ENCODE assay signal across 1 cellular context in genomic region chr6:158014505-158015187, GRCh38.
TF ChIP-seq lines count a peak whose summit lies in the region.

No MANE protein-coding gene starts in this region.

TF ChIP-seq in HepG2, 621 proteins besides CTCF, POLR2A, EP300 and RAD21 (continued from another document):
- TF ChIP-seq ZBTB49 (CRISPR knock-in tag; IDR thresholded peaks at IDR 0.05; ENCODE audit: borderline replicate concordance) (no peak), THAP8 (CRISPR knock-in tag; IDR thresholded peaks at IDR 0.05; ENCODE audit: borderline replicate concordance) (no peak), KMT2B (CRISPR knock-in tag; IDR thresholded peaks at IDR 0.05) (0 out of 2 replicates have a peak, but pooled peaks have one; percentile 25), THYN1 (CRISPR knock-in tag; IDR thresholded peaks at IDR 0.05; ENCODE audit: borderline replicate concordance, low read depth) (no peak), JUND (CRISPR knock-in tag; IDR thresholded peaks at IDR 0.05) (0 out of 2 replicates have a peak, but pooled peaks have one; percentile 3), ZNF335 (CRISPR knock-in tag; IDR thresholded peaks at IDR 0.05) (no peak), TEF (CRISPR knock-in tag; IDR thresholded peaks at IDR 0.05) (no peak), RFX1 (IDR thresholded peaks at IDR 0.05) (no peak), SP140L (CRISPR knock-in tag; IDR thresholded peaks at IDR 0.05; ENCODE audit: borderline replicate concordance) (no peak), CBX5 (CRISPR knock-in tag; IDR thresholded peaks at IDR 0.05; ENCODE audit: borderline replicate concordance) (no peak), GRHL1 (CRISPR knock-in tag; conservative IDR thresholded peaks at IDR 0.05) (no peak), GZF1 (CRISPR knock-in tag; IDR thresholded peaks at IDR 0.05) (0 out of 2 replicates have a peak, but pooled peaks have one; percentile 51), PITX1 (CRISPR knock-in tag; IDR thresholded peaks at IDR 0.05) (peak; percentile 50; the same call in 1 of the 2 replicates), ZNF652 (CRISPR knock-in tag; IDR thresholded peaks at IDR 0.05; ENCODE audit: borderline replicate concordance, low read depth) (no peak; the same call in 1 of the 2 replicates), RBFOX2 (IDR thresholded peaks at IDR 0.05; ENCODE audit: low read depth, low read length) (no peak), USF2 (IDR thresholded peaks at IDR 0.05; ENCODE audit: low read depth, low read length) (no peak), USF2 (CRISPR knock-in tag; IDR thresholded peaks at IDR 0.05; ENCODE audit: borderline replicate concordance) (no peak), SRSF4 (IDR thresholded peaks at IDR 0.05; ENCODE audit: low read depth, low read length, poor library complexity, severe bottlenecking) (no peak), THAP9 (CRISPR knock-in tag; IDR thresholded peaks at IDR 0.05; ENCODE audit: borderline replicate concordance) (peak; percentile 87; the same call in 1 of the 2 replicates), BRCA1 (CRISPR knock-in tag; IDR thresholded peaks at IDR 0.05) (no peak), ZSCAN5A (CRISPR knock-in tag; IDR thresholded peaks at IDR 0.05; ENCODE audit: borderline replicate concordance) (peak; percentile 70; the same call in 1 of the 2 replicates), ZSCAN22 (CRISPR knock-in tag; IDR thresholded peaks at IDR 0.05) (no peak), ARNT2 (CRISPR knock-in tag; IDR thresholded peaks at IDR 0.05; ENCODE audit: low read depth) (0 out of 2 replicates have a peak, but pooled peaks have one; percentile 68), ZNF333 (CRISPR knock-in tag; IDR thresholded peaks at IDR 0.05; ENCODE audit: borderline replicate concordance) (no peak), FOXM1 (CRISPR knock-in tag; IDR thresholded peaks at IDR 0.05) (no peak), ZNF674 (CRISPR knock-in tag; IDR thresholded peaks at IDR 0.05; ENCODE audit: low read depth) (no peak), ZNF207 (IDR thresholded peaks at IDR 0.05; ENCODE audit: borderline replicate concordance) (no peak), RNF219 (CRISPR knock-in tag; IDR thresholded peaks at IDR 0.05) (no peak), ZNF841 (CRISPR knock-in tag; IDR thresholded peaks at IDR 0.05; ENCODE audit: borderline replicate concordance) (no peak), SKI (IDR thresholded peaks at IDR 0.05; ENCODE audit: partially characterized antibody) (peak; percentile 22), TMF1 (CRISPR knock-in tag; IDR thresholded peaks at IDR 0.05; ENCODE audit: low read depth) (no peak), FIP1L1 (IDR thresholded peaks at IDR 0.05; ENCODE audit: borderline replicate concordance, insufficient read depth, low read depth, low read length) (no peak), ZSCAN20 (CRISPR knock-in tag; IDR thresholded peaks at IDR 0.05; ENCODE audit: borderline replicate concordance) (no peak), IRF2 (CRISPR knock-in tag; IDR thresholded peaks at IDR 0.05) (peak; percentile 74), ZNF337 (CRISPR knock-in tag; IDR thresholded peaks at IDR 0.05; ENCODE audit: borderline replicate concordance, low read depth) (no peak), ESRRA (CRISPR knock-in tag; IDR thresholded peaks at IDR 0.05; ENCODE audit: low read depth) (peak; percentile 53; the same call in 1 of the 2 replicates), TAF15 (IDR thresholded peaks at IDR 0.05; ENCODE audit: low read depth, low read length, poor library complexity, severe bottlenecking) (no peak)
- TF ChIP-seq, protein P1, sequence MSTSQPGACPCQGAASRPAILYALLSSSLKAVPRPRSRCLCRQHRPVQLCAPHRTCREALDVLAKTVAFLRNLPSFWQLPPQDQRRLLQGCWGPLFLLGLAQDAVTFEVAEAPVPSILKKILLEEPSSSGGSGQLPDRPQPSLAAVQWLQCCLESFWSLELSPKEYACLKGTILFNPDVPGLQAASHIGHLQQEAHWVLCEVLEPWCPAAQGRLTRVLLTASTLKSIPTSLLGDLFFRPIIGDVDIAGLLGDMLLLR (CRISPR knock-in tag; IDR thresholded peaks at IDR 0.05): no peak
- TF ChIP-seq, protein P2, sequence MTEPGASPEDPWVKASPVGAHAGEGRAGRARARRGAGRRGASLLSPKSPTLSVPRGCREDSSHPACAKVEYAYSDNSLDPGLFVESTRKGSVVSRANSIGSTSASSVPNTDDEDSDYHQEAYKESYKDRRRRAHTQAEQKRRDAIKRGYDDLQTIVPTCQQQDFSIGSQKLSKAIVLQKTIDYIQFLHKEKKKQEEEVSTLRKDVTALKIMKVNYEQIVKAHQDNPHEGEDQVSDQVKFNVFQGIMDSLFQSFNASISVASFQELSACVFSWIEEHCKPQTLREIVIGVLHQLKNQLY (CRISPR knock-in tag; IDR thresholded peaks at IDR 0.05): peak; percentile 86
- TF ChIP-seq, protein P3, sequence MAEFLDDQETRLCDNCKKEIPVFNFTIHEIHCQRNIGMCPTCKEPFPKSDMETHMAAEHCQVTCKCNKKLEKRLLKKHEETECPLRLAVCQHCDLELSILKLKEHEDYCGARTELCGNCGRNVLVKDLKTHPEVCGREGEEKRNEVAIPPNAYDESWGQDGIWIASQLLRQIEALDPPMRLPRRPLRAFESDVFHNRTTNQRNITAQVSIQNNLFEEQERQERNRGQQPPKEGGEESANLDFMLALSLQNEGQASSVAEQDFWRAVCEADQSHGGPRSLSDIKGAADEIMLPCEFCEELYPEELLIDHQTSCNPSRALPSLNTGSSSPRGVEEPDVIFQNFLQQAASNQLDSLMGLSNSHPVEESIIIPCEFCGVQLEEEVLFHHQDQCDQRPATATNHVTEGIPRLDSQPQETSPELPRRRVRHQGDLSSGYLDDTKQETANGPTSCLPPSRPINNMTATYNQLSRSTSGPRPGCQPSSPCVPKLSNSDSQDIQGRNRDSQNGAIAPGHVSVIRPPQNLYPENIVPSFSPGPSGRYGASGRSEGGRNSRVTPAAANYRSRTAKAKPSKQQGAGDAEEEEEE (CRISPR knock-in tag; IDR thresholded peaks at IDR 0.05; ENCODE audit: borderline replicate concordance): peak; percentile 69; the same call in 1 of the 2 replicates
- TF ChIP-seq, protein P4, sequence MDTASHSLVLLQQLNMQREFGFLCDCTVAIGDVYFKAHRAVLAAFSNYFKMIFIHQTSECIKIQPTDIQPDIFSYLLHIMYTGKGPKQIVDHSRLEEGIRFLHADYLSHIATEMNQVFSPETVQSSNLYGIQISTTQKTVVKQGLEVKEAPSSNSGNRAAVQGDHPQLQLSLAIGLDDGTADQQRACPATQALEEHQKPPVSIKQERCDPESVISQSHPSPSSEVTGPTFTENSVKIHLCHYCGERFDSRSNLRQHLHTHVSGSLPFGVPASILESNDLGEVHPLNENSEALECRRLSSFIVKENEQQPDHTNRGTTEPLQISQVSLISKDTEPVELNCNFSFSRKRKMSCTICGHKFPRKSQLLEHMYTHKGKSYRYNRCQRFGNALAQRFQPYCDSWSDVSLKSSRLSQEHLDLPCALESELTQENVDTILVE (CRISPR knock-in tag; IDR thresholded peaks at IDR 0.05): no peak; the same call in none of the 2 replicates
